ENCODE assay signal across 8 cellular contexts in genomic region chr7:106462365-106462859, GRCh38.
DNase-seq lines count a peak whose midpoint lies in the region; ATAC-seq and TF ChIP-seq lines count a peak whose summit lies in the region.

No MANE protein-coding gene starts in this region.

- H3K27ac ChIP-seq in neuronal stem cell (replicated peaks; ENCODE audit: low read length): no peak overlapping the region

- WGBS in neuronal stem cell (ENCODE audit: extremely low coverage in 2 of 2, insufficient read length in 2 of 2, insufficient replicate concordance in 1 of 2), 2 donors: no CpG with 5 or more reads among the region's 4 CpGs

- no peak overlapping the region for H2BK5ac ChIP-seq in neuronal stem cell (ENCODE audit: low read length)

- DNase-seq in ACHN (peak; percentile 75), GM06990 (ENCODE audit: extremely low read depth, insufficient read length) (peak; percentile 18), NCI-H2029 (lab: John Stamatoyannopoulos, UW) (peak; percentile 16), amniotic stem cell (lab: John Stamatoyannopoulos, UW) (peak; percentile 26), iPS-NIHi11 (ENCODE audit: low spot score) (peak; percentile 38), neuronal stem cell (ENCODE audit: low spot score) (no peak)
- DNase-seq in stimulated activated naive CD8-positive, alpha-beta T cell treated with anti-CD3 and anti-CD28 coated beads, Interleukin-15, amount 100 ng/mL, for 72 hours: peak in 1 of 2 donors; percentile 35

- in situ Hi-C loops in ACHN (cut with HindIII; ENCODE audit: low pct_ligation_motif_present, low pct_unique_long_range_greater_than_20kb, low sequenced_read_pairs): no loop called here

- no peak overlapping the region for H2BK12ac ChIP-seq in neuronal stem cell (ENCODE audit: low read length)

- no peak overlapping the region for H3K14ac ChIP-seq in neuronal stem cell (ENCODE audit: low read length)

- ATAC-seq in stimulated activated naive CD8-positive, alpha-beta T cell treated with anti-CD3 and anti-CD28 coated beads, Interleukin-15, amount 100 ng/mL, for 72 hours: peak; percentile 80
- no peak for ATAC-seq in GM21528 (IDR thresholded peaks at IDR 0.05; ENCODE audit: low FRiP score, unreplicated experiment)

- peak; percentile 45 for TF ChIP-seq CTCF in GM06990 (IDR thresholded peaks at IDR 0.05; ENCODE audit: insufficient read depth, low read length, poor library complexity, severe bottlenecking)

- H2AK5ac ChIP-seq in neuronal stem cell (ENCODE audit: low read depth, low read length): no peak overlapping the region

- peaks cover 0 to 6% of the 10 kb centered on the region in 2 donors for H3K4me1 ChIP-seq in neuronal stem cell (ENCODE audit: control insufficient read depth in 2 of 2, insufficient read depth in 1 of 2, low read depth in 1 of 2, low read length in 2 of 2)

- no peaks in the 10 kb centered on the region for H3K27me3 Mint-ChIP-seq in stimulated activated naive CD8-positive, alpha-beta T cell treated with anti-CD3 and anti-CD28 coated beads, Interleukin-15, amount 100 ng/mL, for 72 hours

- H3K36me3 ChIP-seq in GM06990 (ENCODE audit: control insufficient read depth, insufficient read depth, low read length) (no peaks in the 10 kb centered on the region), neuronal stem cell (replicated peaks in 1 of 2; ENCODE audit: control insufficient read depth in 2 of 2, insufficient read depth in 2 of 2, low read length in 2 of 2) (no peaks in the 10 kb centered on the region)

- H2BK120ac ChIP-seq in neuronal stem cell (ENCODE audit: low read depth, low read length): no peak overlapping the region

- H3K27me3 ChIP-seq in GM06990 (replicated peaks; ENCODE audit: control insufficient read depth, insufficient read depth, low read length) (no peaks in the 10 kb centered on the region), neuronal stem cell (ENCODE audit: control insufficient read depth in 3 of 3, insufficient read depth in 3 of 3, low read depth in 1 of 3, low read length in 3 of 3) (no peaks in the 10 kb centered on the region)

- H3K9ac ChIP-seq in neuronal stem cell (ENCODE audit: low read depth, low read length, poor library complexity): no peak overlapping the region

- H3K4me3 Mint-ChIP-seq in stimulated activated naive CD8-positive, alpha-beta T cell treated with anti-CD3 and anti-CD28 coated beads, Interleukin-15, amount 100 ng/mL, for 72 hours: peak overlapping the region in 1 of 2 donors; percentile 37

- H2BK15ac ChIP-seq in neuronal stem cell (ENCODE audit: low read length): no peak overlapping the region

- no peak overlapping the region for H3K23ac ChIP-seq in neuronal stem cell (ENCODE audit: low read depth, low read length, poor library complexity)

- peaks cover 10 to 27% of the 10 kb centered on the region in 2 donors for H3K9me3 Mint-ChIP-seq in stimulated activated naive CD8-positive, alpha-beta T cell treated with anti-CD3 and anti-CD28 coated beads, Interleukin-15, amount 100 ng/mL, for 72 hours

- H3K27ac Mint-ChIP-seq in stimulated activated naive CD8-positive, alpha-beta T cell treated with anti-CD3 and anti-CD28 coated beads, Interleukin-15, amount 100 ng/mL, for 72 hours: peak overlapping the region in 1 of 2 donors; percentile 8

- no peak overlapping the region for H4K8ac ChIP-seq in neuronal stem cell (ENCODE audit: low read depth, low read length)

- H3K4ac ChIP-seq in neuronal stem cell (ENCODE audit: low read length): no peak overlapping the region

- H3K4me2 ChIP-seq in neuronal stem cell (ENCODE audit: insufficient read depth, low read length, poor library complexity, severe bottlenecking): no peak overlapping the region

- H3K9me3 ChIP-seq in neuronal stem cell (replicated peaks in 1 of 2; ENCODE audit: control insufficient read depth in 2 of 2, insufficient read depth in 1 of 2, low read depth in 1 of 2, low read length in 2 of 2): no peaks in the 10 kb centered on the region

- no peak overlapping the region for H3K18ac ChIP-seq in neuronal stem cell (ENCODE audit: low read length)

- H3K4me1 Mint-ChIP-seq in stimulated activated naive CD8-positive, alpha-beta T cell treated with anti-CD3 and anti-CD28 coated beads, Interleukin-15, amount 100 ng/mL, for 72 hours: peaks cover 29% of the 10 kb centered on the region

- H4K91ac ChIP-seq in neuronal stem cell (ENCODE audit: low read depth, low read length, poor library complexity): no peak overlapping the region

- H3K4me3 ChIP-seq in GM06990 (replicated peaks; ENCODE audit: low read depth, low read length): no peak overlapping the region
- no peak overlapping the region for H3K4me3 ChIP-seq in neuronal stem cell (ENCODE audit: low read length in 2 of 2)

- no peak overlapping the region for H2AFZ ChIP-seq in neuronal stem cell (ENCODE audit: low read length)

- no peaks in the 10 kb centered on the region for H3K79me1 ChIP-seq in neuronal stem cell (ENCODE audit: low read depth, low read length)
